Comparison of ENCODE assay signal across 8 cellular contexts in genomic region chr9:33164138-33164809, GRCh38. TPM values are rescaled to one million over a fixed set of nuclear protein-coding genes. Genes with fewer than 3 reads are reported as not detected.
DNase-seq lines count a peak whose midpoint lies in the region; ATAC-seq and TF ChIP-seq lines count a peak whose summit lies in the region.

No MANE protein-coding gene starts in this region.

- peak overlapping the region; percentile 89 for H3K4me2 ChIP-seq in OCI-LY7 (ENCODE audit: low read length)

- peak overlapping the region; percentile 96 for H3K27ac Mint-ChIP-seq in CD8-positive, alpha-beta T cell

- H3K9me3 ChIP-seq in CD8-positive, alpha-beta T cell (ENCODE audit: low read length): no peaks in the 10 kb centered on the region
- H3K9me3 ChIP-seq in OCI-LY7 (ENCODE audit: low read length): no peaks in the 10 kb centered on the region
- no peaks in the 10 kb centered on the region for H3K9me3 ChIP-seq in esophagus muscularis mucosa
- H3K9me3 ChIP-seq in gastrocnemius medialis: no peaks in the 10 kb centered on the region

- H3K9me2 ChIP-seq in OCI-LY7 (ENCODE audit: insufficient read depth, low read length): no peaks in the 10 kb centered on the region

- in situ Hi-C loops in gastrocnemius medialis (cut with MboI; ENCODE audit: low sequenced_read_pairs in 4 of 4) (loop anchor here in 1 of 4 donors (25.0 kb wide), 1 partner anchor 777 kb away; the partner anchor contains the start of gene ACO1), brain microvascular endothelial cell (cut with HindIII; ENCODE audit: low pct_ligation_motif_present, low sequenced_read_pairs) (no loop called here)

- TF ChIP-seq EP300 in esophagus muscularis mucosa (IDR thresholded peaks at IDR 0.05): no peak

- 34% methylated on average over 10 of the region's 11 CpGs for WGBS in esophagus muscularis mucosa

- peak overlapping the region; percentile 93 for H3K4me3 Mint-ChIP-seq in CD8-positive, alpha-beta T cell

- H3K36me3 Mint-ChIP-seq in CD8-positive, alpha-beta T cell: peaks cover 16% of the 10 kb centered on the region

- H3K79me2 ChIP-seq in OCI-LY7 (ENCODE audit: insufficient read depth, low read depth, low read length): peaks cover 75% of the 10 kb centered on the region

- peak overlapping the region; percentile 53 for H3K27ac ChIP-seq in CD8-positive, alpha-beta T cell (ENCODE audit: low read depth, low read length)
- H3K27ac ChIP-seq in OCI-LY7 (ENCODE audit: low read depth, low read length, poor library complexity, severe bottlenecking) (peak overlapping the region; percentile 68), esophagus muscularis mucosa (replicated peaks in 1 of 4) (peak overlapping the region; percentile 91 to 97 (median 94)), gastrocnemius medialis (peak overlapping the region; percentile 96 to 99 (median 99)), brain microvascular endothelial cell (no peak overlapping the region)

- peaks cover 84% of the 10 kb centered on the region for H3K4me1 ChIP-seq in CD8-positive, alpha-beta T cell (ENCODE audit: insufficient read depth, low read length)
- H3K4me1 ChIP-seq in OCI-LY7 (ENCODE audit: insufficient read depth, low read length, poor library complexity, severe bottlenecking): peaks cover 78% of the 10 kb centered on the region
- peaks cover 62 to 81% (median 76%) of the 10 kb centered on the region in 4 donors for H3K4me1 ChIP-seq in esophagus muscularis mucosa
- peaks cover 64 to 66% of the 10 kb centered on the region in 2 donors for H3K4me1 ChIP-seq in gastrocnemius medialis

- intact Hi-C loops in CD8-positive, alpha-beta T cell (cut with DNase I, micrococcal nuclease): loop anchor here (10.0 kb wide), 2 partner anchors 49 to 609 kb away; partner anchors contain the start of genes SMIM27 (in 1 of the 2) and TOPORS (in 1 of the 2)
- intact Hi-C loops in OCI-LY7 (cut with micrococcal nuclease; ENCODE audit: unreplicated experiment): no loop called here
- intact Hi-C loops in esophagus muscularis mucosa (cut with DNase I): no loop called here
- intact Hi-C loops in gastrocnemius medialis (cut with DNase I; ENCODE audit: low total_unique reads): loop anchor here (2.0 kb wide), 1 partner anchor 653 kb away; the partner anchor contains the start of gene UBE2R2

- DNase-seq in CD8-positive, alpha-beta T cell: peak in 3 of 7 experiments; percentile 21 to 51 (median 27)
- DNase-seq in OCI-LY7 (ENCODE audit: low spot score) (peak; percentile 40), esophagus muscularis mucosa (ENCODE audit: extremely low spot score) (no peak), gastrocnemius medialis (peak in 1 of 2 donors; percentile 31), brain microvascular endothelial cell (no peak), A172 (ENCODE audit: low spot score) (no peak), SHP77 treated with DMSO at 0.1 percent for 48 hours (lab: John Stamatoyannopoulos, UW) (no peak)

- H3K27me3 ChIP-seq in CD8-positive, alpha-beta T cell (ENCODE audit: insufficient read depth, low read length): no peaks in the 10 kb centered on the region
- H3K27me3 ChIP-seq in esophagus muscularis mucosa (no peaks in the 10 kb centered on the region), gastrocnemius medialis (no peaks in the 10 kb centered on the region), brain microvascular endothelial cell (replicated peaks) (no peaks in the 10 kb centered on the region)

- no peaks in the 10 kb centered on the region for H3K9me3 Mint-ChIP-seq in CD8-positive, alpha-beta T cell

- TF ChIP-seq CTCF in CD8-positive, alpha-beta T cell (IDR thresholded peaks at IDR 0.05): no peak
- TF ChIP-seq CTCF in OCI-LY7 (conservative IDR thresholded peaks at IDR 0.05; ENCODE audit: low read length): no peak
- TF ChIP-seq CTCF in esophagus muscularis mucosa (IDR thresholded peaks at IDR 0.05): no peak
- no peak for TF ChIP-seq CTCF in gastrocnemius medialis (IDR thresholded peaks at IDR 0.05 in 4 of 5, conservative IDR thresholded peaks at IDR 0.05 in 1 of 5)
- no peak for TF ChIP-seq CTCF in brain microvascular endothelial cell (IDR thresholded peaks at IDR 0.05; ENCODE audit: low read depth, low read length, missing control alignments)

- CTCF ChIA-PET in CD8-positive, alpha-beta T cell (lab: Charles Lee): interaction anchor here (1.3 to 1.8 kb wide), 2 partner anchors 23 to 62 kb away, joined by 3 to 8 read pairs; no protein-coding TSS in a partner anchor
- CTCF ChIA-PET in OCI-LY7 (lab: Charles Lee; ENCODE audit: unreplicated experiment): no interaction called here

- 0 out of 2 replicates have a peak, but pooled peaks cover 10% of the 10 kb centered on the region for H4K20me1 ChIP-seq in OCI-LY7 (ENCODE audit: insufficient read depth, low read length)

- BruUV-seq in OCI-LY7 (replicated peaks; lab: Mats Ljungman, UMichigan): no TSS peak

- no peaks in the 10 kb centered on the region for H3K27me3 Mint-ChIP-seq in CD8-positive, alpha-beta T cell (ENCODE audit: low read depth)

- no peak for TF ChIP-seq POLR2A in esophagus muscularis mucosa (IDR thresholded peaks at IDR 0.05; ENCODE audit: low read depth)
- TF ChIP-seq POLR2A in gastrocnemius medialis (IDR thresholded peaks at IDR 0.05): peak; percentile 55 to 67

- H3K4me3 ChIP-seq in CD8-positive, alpha-beta T cell (ENCODE audit: low read depth, low read length): peak overlapping the region; percentile 28
- peak overlapping the region; percentile 93 for H3K4me3 ChIP-seq in OCI-LY7 (ENCODE audit: low read depth, low read length, poor library complexity, severe bottlenecking)
- H3K4me3 ChIP-seq in esophagus muscularis mucosa: peak overlapping the region; percentile 75 to 99 (median 87)
- peak overlapping the region; percentile 77 to 97 (median 90) for H3K4me3 ChIP-seq in gastrocnemius medialis
- H3K4me3 ChIP-seq in brain microvascular endothelial cell (ENCODE audit: low read depth, low read length): no peak overlapping the region

- POLR2A ChIA-PET in CD8-positive, alpha-beta T cell (lab: Charles Lee): interaction anchor here (1.3 kb wide), 1 partner anchor 13 kb away, joined by 7 read pairs; no protein-coding TSS in a partner anchor
- POLR2A ChIA-PET in OCI-LY7 (lab: Charles Lee): no interaction called here

- H2AFZ ChIP-seq in OCI-LY7 (ENCODE audit: low read length): no peak overlapping the region

- H3K36me3 ChIP-seq in CD8-positive, alpha-beta T cell (ENCODE audit: insufficient read depth, low read length): no peaks in the 10 kb centered on the region
- H3K36me3 ChIP-seq in OCI-LY7 (ENCODE audit: insufficient read depth, low read length): no peaks in the 10 kb centered on the region
- H3K36me3 ChIP-seq in esophagus muscularis mucosa: no peaks in the 10 kb centered on the region
- H3K36me3 ChIP-seq in gastrocnemius medialis: no peaks in the 10 kb centered on the region
- H3K36me3 ChIP-seq in brain microvascular endothelial cell (replicated peaks): peaks cover 6% of the 10 kb centered on the region

- no peak for ATAC-seq in CD8-positive, alpha-beta T cell
- ATAC-seq in GM21381 (IDR thresholded peaks at IDR 0.05; ENCODE audit: unreplicated experiment): peak; percentile 26
- peak; percentile 1 to 18 for ATAC-seq in gastrocnemius medialis

- peaks cover 86% of the 10 kb centered on the region for H3K4me1 Mint-ChIP-seq in CD8-positive, alpha-beta T cell (ENCODE audit: low read depth)

RNA-seq across cellular contexts. Expression of gene B4GALT1, which starts 2.9 kb away (rescaled TPM):
- 100 to 1,000 TPM; 139 to 140 TPM for total RNA-seq in CD8-positive, alpha-beta T cell
- 8.1 and 12.8 TPM in 2 replicates for total RNA-seq in OCI-LY7 (2014; rRNA removed; shearing (Covaris generic))
- 38.7 and 43.7 TPM in 2 replicates for total RNA-seq in OCI-LY7 (2022)
- 10 to 100 TPM; 24.5 to 39.6 (median 37.8) TPM for total RNA-seq in esophagus muscularis mucosa
- total RNA-seq in gastrocnemius medialis: 10 to 100 TPM; 24.2 to 56.2 (median 42.7) TPM
- 15.2 and 19.8 TPM in 2 replicates for total RNA-seq in A172 (2014; rRNA removed; shearing (Covaris generic))

Comparison
In these comparisons a context has a peak if more than half of its experiments do, and no peak if none do; other contexts are left out.
1. intact Hi-C loops: an anchor here in CD8-positive, alpha-beta T cell (10.0 kb wide) and gastrocnemius medialis (2.0 kb wide); none called in OCI-LY7 and esophagus muscularis mucosa.